In genomic region chr5:116479776-116480675, GRCh38 we compare ENCODE assay signal across 21 cellular contexts.
A peak's percentile ranks its signal among the peaks of the same experiment; 100 is the strongest.
DNase-seq lines count a peak whose midpoint lies in the region; ATAC-seq and TF ChIP-seq lines count a peak whose summit lies in the region.
"Had no signal": no experiment of that assay in that cellular context is flagged by ENCODE, and none has a peak within 500 bp of the region (broad histone marks: within the 10 kb centered on the region; RNA-seq: fewer than 3 reads in every experiment).

No MANE protein-coding gene starts in this region.

- TF ChIP-seq EP300 in esophagus muscularis mucosa (IDR thresholded peaks at IDR 0.05) (no peak), suprapubic skin (IDR thresholded peaks at IDR 0.05) (no peak)

- H3K56ac ChIP-seq in H9 (ENCODE audit: insufficient read length, low read depth, low read length): no peak overlapping the region

- H3K4me3 ChIP-seq in astrocyte of the spinal cord (ENCODE audit: low read depth, low read length) (no peak overlapping the region), esophagus muscularis mucosa (no peak overlapping the region), suprapubic skin (no peak overlapping the region), hepatocyte (no peak overlapping the region)
- H3K4me3 ChIP-seq: K562, MG63, PC-9, SJSA1, stomach, tibial nerve had no signal

- no peak overlapping the region for H2BK15ac ChIP-seq in H9 (ENCODE audit: low read depth, low read length)

- H3K9me2 ChIP-seq in hepatocyte (replicated peaks; ENCODE audit: insufficient read depth): no peaks in the 10 kb centered on the region

- H2BK5ac ChIP-seq in H9 (ENCODE audit: insufficient read length, low read length): no peak overlapping the region

- H3K23me2 ChIP-seq in H9 (ENCODE audit: insufficient read length, low read depth, low read length, poor library complexity, severe bottlenecking): no peaks in the 10 kb centered on the region

- H3K79me2 ChIP-seq in H9 (ENCODE audit: insufficient read depth, low read length) (0 out of 2 replicates have a peak, but pooled peaks cover 2% of the 10 kb centered on the region), hepatocyte (no peaks in the 10 kb centered on the region)

- no peak for DNase-seq in H9
- DNase-seq in astrocyte of the spinal cord (ENCODE audit: low read depth, low spot score): peak; percentile 23
- peak; percentile 66 for DNase-seq in esophagus muscularis mucosa (ENCODE audit: extremely low spot score)
- peak; percentile 15 for DNase-seq in mucosa of gallbladder (ENCODE audit: low spot score)
- no peak for DNase-seq in suprapubic skin (ENCODE audit: low spot score in 2 of 2)
- no peak for DNase-seq in SIG-M5 (lab: John Stamatoyannopoulos, UW)
- DNase-seq in hepatocyte (ENCODE audit: low spot score): no peak
- DNase-seq in T-helper 17 cell: no peak
- DNase-seq: activated CD4-positive, alpha-beta T cell treated with anti-CD3 and anti-CD28 coated beads for 36 hours; activated gamma-delta T cell treated with Interleukin-2 at 50 U/mL for 16 hours; activated naive CD8-positive, alpha-beta T cell treated with anti-CD3 and anti-CD28 coated beads, Interleukin-2, amount 50 U/mL, for 24 hours; CD4-positive, alpha-beta T cell; MG63; NCI-H1436; NCI-H446 treated with DMSO at 0.1 percent for 48 hours; PC-9; stomach had no signal

- no peak overlapping the region for H4K5ac ChIP-seq in H9 (ENCODE audit: insufficient read length, low read depth, low read length)

- in situ Hi-C loops in astrocyte of the spinal cord (cut with HindIII; ENCODE audit: low sequenced_read_pairs): no loop called here

- no CpG with 5 or more reads among the region's 7 CpGs for WGBS in H9 (ENCODE audit: extremely low coverage, insufficient read length, low lambda C conversion rate)
- WGBS in esophagus muscularis mucosa: 84% methylated on average over 7 of the region's 7 CpGs
- WGBS in suprapubic skin: 86% methylated on average over 7 of the region's 7 CpGs
- WGBS in hepatocyte (ENCODE audit: low lambda C conversion rate, missing lambda C conversion rate): 93% methylated on average over 7 of the region's 7 CpGs

- H3K4ac ChIP-seq in H9 (ENCODE audit: low read depth, low read length): no peak overlapping the region

- no peaks in the 10 kb centered on the region for H3K9me3 ChIP-seq in H9 (ENCODE audit: control insufficient read depth, low read depth, low read length)
- peaks cover 0 to 10% (median 8%) of the 10 kb centered on the region in 4 donors for H3K9me3 ChIP-seq in esophagus muscularis mucosa
- H3K9me3 ChIP-seq in suprapubic skin: no peaks in the 10 kb centered on the region
- peaks cover 2% of the 10 kb centered on the region for H3K9me3 ChIP-seq in hepatocyte (ENCODE audit: low read depth)
- H3K9me3 ChIP-seq in T-helper 17 cell (ENCODE audit: control insufficient read depth, low read length, poor library complexity, severe bottlenecking): no peaks in the 10 kb centered on the region

- H3K27ac Mint-ChIP-seq in H9: peak overlapping the region in 2 of 3 experiments; percentile 12 to 73; a peak in 2 of 7 replicates
- no peak overlapping the region for H3K27ac Mint-ChIP-seq in T-helper 17 cell
- H3K27ac Mint-ChIP-seq: activated CD4-positive, alpha-beta T cell treated with anti-CD3 and anti-CD28 coated beads for 36 hours; activated naive CD8-positive, alpha-beta T cell treated with anti-CD3 and anti-CD28 coated beads, Interleukin-2, amount 50 U/mL, for 24 hours; CD4-positive, alpha-beta T cell; nephron had no signal

- peaks cover 75 to 97% (median 89%) of the 10 kb centered on the region in 3 experiments for H3K36me3 Mint-ChIP-seq in H9 (ENCODE audit: insufficient read depth in 1 of 3, low read depth in 3 of 3)
- peaks cover 4% of the 10 kb centered on the region for H3K36me3 Mint-ChIP-seq in T-helper 17 cell (ENCODE audit: low read depth)

- H3K4me1 Mint-ChIP-seq in H9 (peaks cover 0 to 3% of the 10 kb centered on the region in 2 experiments; a peak in 1 of 4 replicates), T-helper 17 cell (no peaks in the 10 kb centered on the region)
- H3K4me1 Mint-ChIP-seq: activated naive CD8-positive, alpha-beta T cell treated with anti-CD3 and anti-CD28 coated beads, Interleukin-2, amount 50 U/mL, for 24 hours had no signal

- intact Hi-C loops in esophagus muscularis mucosa (cut with DNase I): no loop called here

- ATAC-seq in T-helper 17 cell: no peak
- ATAC-seq: activated CD4-positive, alpha-beta T cell treated with anti-CD3 and anti-CD28 coated beads for 36 hours; activated naive CD8-positive, alpha-beta T cell treated with anti-CD3 and anti-CD28 coated beads, Interleukin-2, amount 50 U/mL, for 24 hours; K562 had no signal

- H3K27ac ChIP-seq in H9 (ENCODE audit: insufficient read length, low read depth, low read length) (no peak overlapping the region), esophagus muscularis mucosa (replicated peaks in 1 of 4) (no peak overlapping the region), suprapubic skin (no peak overlapping the region), hepatocyte (no peak overlapping the region)
- H3K27ac ChIP-seq: PC-9, SJSA1, stomach, tibial nerve had no signal

- H3T11ph ChIP-seq in H9 (ENCODE audit: low read length): no peak overlapping the region

- H3K4me1 ChIP-seq in H9 (ENCODE audit: insufficient read depth, low read length) (no peaks in the 10 kb centered on the region), esophagus muscularis mucosa (no peaks in the 10 kb centered on the region), suprapubic skin (no peaks in the 10 kb centered on the region), hepatocyte (ENCODE audit: insufficient read depth) (no peaks in the 10 kb centered on the region)
- H3K4me1 ChIP-seq: SJSA1, stomach had no signal

- TF ChIP-seq POLR2A in esophagus muscularis mucosa (IDR thresholded peaks at IDR 0.05; ENCODE audit: low read depth) (no peak), suprapubic skin (IDR thresholded peaks at IDR 0.05) (no peak)

- no peak overlapping the region for H4K8ac ChIP-seq in H9 (replicated peaks; ENCODE audit: insufficient read length, low read depth, low read length)

- no peaks in the 10 kb centered on the region for H3K79me1 ChIP-seq in H9 (ENCODE audit: insufficient read depth, low read depth, low read length, poor library complexity, severe bottlenecking)

- H3K4me2 ChIP-seq in H9 (ENCODE audit: insufficient read depth, insufficient read length, low read length): no peak overlapping the region
- H3K4me2 ChIP-seq in hepatocyte: no peak overlapping the region
- H3K4me2 ChIP-seq: PC-9 had no signal

- H4K91ac ChIP-seq in H9 (ENCODE audit: insufficient read length, low read depth, low read length): no peak overlapping the region

- TF ChIP-seq CTCF in H9 (conservative IDR thresholded peaks at IDR 0.05) (no peak), astrocyte of the spinal cord (IDR thresholded peaks at IDR 0.05; ENCODE audit: low read depth, low read length) (no peak), esophagus muscularis mucosa (IDR thresholded peaks at IDR 0.05) (no peak), suprapubic skin (IDR thresholded peaks at IDR 0.05) (no peak), hepatocyte (IDR thresholded peaks at IDR 0.05; ENCODE audit: poor library complexity) (no peak)

- H3K4me3 Mint-ChIP-seq in H9 (no peak overlapping the region), T-helper 17 cell (no peak overlapping the region)
- H3K4me3 Mint-ChIP-seq: activated CD4-positive, alpha-beta T cell treated with anti-CD3 and anti-CD28 coated beads for 36 hours; activated naive CD8-positive, alpha-beta T cell treated with anti-CD3 and anti-CD28 coated beads, Interleukin-2, amount 50 U/mL, for 24 hours; CD4-positive, alpha-beta T cell; nephron had no signal

- no peak overlapping the region for H3K18ac ChIP-seq in H9 (ENCODE audit: insufficient read length, low read depth, low read length)

- H3K27me3 ChIP-seq in H9 (ENCODE audit: insufficient read depth, low read length) (no peaks in the 10 kb centered on the region), esophagus muscularis mucosa (no peaks in the 10 kb centered on the region), suprapubic skin (no peaks in the 10 kb centered on the region), hepatocyte (no peaks in the 10 kb centered on the region)
- H3K27me3 ChIP-seq: MG63, SJSA1, stomach, tibial nerve had no signal

- H3K36me3 ChIP-seq in esophagus muscularis mucosa (peaks cover 5 to 52% (median 35%) of the 10 kb centered on the region in 4 donors), suprapubic skin (peaks cover 52% of the 10 kb centered on the region), hepatocyte (replicated peaks; ENCODE audit: insufficient read depth, low read depth) (peaks cover 7% of the 10 kb centered on the region)
- H3K36me3 ChIP-seq: MG63, SJSA1 had no signal

- H3K23ac ChIP-seq in H9 (ENCODE audit: insufficient read length, low read depth, low read length): no peak overlapping the region

- H4K20me1 ChIP-seq in H9 (ENCODE audit: control insufficient read depth, insufficient read depth, insufficient read length) (no peaks in the 10 kb centered on the region), hepatocyte (ENCODE audit: insufficient read depth, poor library complexity, severe bottlenecking) (no peaks in the 10 kb centered on the region)

- no peak overlapping the region for H2BK120ac ChIP-seq in H9 (ENCODE audit: low read depth, low read length, poor library complexity, severe bottlenecking)

- H3K27me3 Mint-ChIP-seq in H9 (ENCODE audit: low read depth) (no peaks in the 10 kb centered on the region; the same call in 1 of the 2 replicates), T-helper 17 cell (no peaks in the 10 kb centered on the region)
- H3K27me3 Mint-ChIP-seq: activated CD4-positive, alpha-beta T cell treated with anti-CD3 and anti-CD28 coated beads for 36 hours; activated naive CD8-positive, alpha-beta T cell treated with anti-CD3 and anti-CD28 coated beads, Interleukin-2, amount 50 U/mL, for 24 hours; CD4-positive, alpha-beta T cell had no signal

- no peak overlapping the region for H2BK20ac ChIP-seq in H9 (ENCODE audit: low read depth, low read length, poor library complexity, severe bottlenecking)

- no peak overlapping the region for H3K9ac ChIP-seq in H9 (ENCODE audit: extremely low read depth, insufficient read length, low read length)

- H3K14ac ChIP-seq in H9 (ENCODE audit: insufficient read depth, low read length): no peak overlapping the region

- H2AK5ac ChIP-seq in H9 (ENCODE audit: insufficient read length, low read length): no peak overlapping the region

- H2AFZ ChIP-seq in H9 (ENCODE audit: low read length): no peak overlapping the region
- H2AFZ ChIP-seq in hepatocyte: no peak overlapping the region
- H2AFZ ChIP-seq: PC-9 had no signal

- no peak overlapping the region for H2BK12ac ChIP-seq in H9 (ENCODE audit: insufficient read length, low read depth, low read length)

- H3K9me3 Mint-ChIP-seq in H9: no peaks in the 10 kb centered on the region

Comparison
In these comparisons a context has a peak if more than half of its experiments do, and no peak if none do; other contexts are left out.
1. DNase-seq: peak in astrocyte of the spinal cord (single experiment), esophagus muscularis mucosa (single experiment) and mucosa of gallbladder (single experiment); none in H9 (single experiment), suprapubic skin (0 of 2), SIG-M5 (single experiment), hepatocyte (single experiment) and T-helper 17 cell (0 of 3).